Comparison of ENCODE assay signal across 8 cellular contexts in genomic region chr4:118981839-118982381, GRCh38.
DNase-seq lines count a peak whose midpoint lies in the region; ATAC-seq, FAIRE-seq and TF ChIP-seq lines count a peak whose summit lies in the region.

No MANE protein-coding gene starts in this region.

- H3K4me2 ChIP-seq in GM12878 (ENCODE audit: control insufficient read depth, insufficient read depth) (no peak overlapping the region), smooth muscle cell (peak overlapping the region; percentile 27)

- no peak overlapping the region for H3K27ac ChIP-seq in GM12878 (ENCODE audit: control insufficient read depth, insufficient read depth)
- no peak overlapping the region for H3K27ac ChIP-seq in smooth muscle cell (ENCODE audit: low read depth)

- no peak for TF ChIP-seq POLR2A in GM12878 (IDR thresholded peaks at IDR 0.05; ENCODE audit: low read depth, low read length)

- peak; percentile 71 for TF ChIP-seq CTCF in HFF-Myc (IDR thresholded peaks at IDR 0.05; ENCODE audit: low read depth, low read length, missing control alignments)
- peak; percentile 70 to 80 (median 79) for TF ChIP-seq CTCF in GM12878 (IDR thresholded peaks at IDR 0.05 in 2 of 3, conservative IDR thresholded peaks at IDR 0.05 in 1 of 3; ENCODE audit: control insufficient read depth in 2 of 3, extremely low read depth in 1 of 3, insufficient read depth in 1 of 3, low read depth in 3 of 3, low read length in 3 of 3)
- peak; percentile 87 for TF ChIP-seq CTCF in smooth muscle cell (IDR thresholded peaks at IDR 0.05; ENCODE audit: borderline replicate concordance, insufficient read depth, poor library complexity, severe bottlenecking)

- H3K4me3 ChIP-seq in HFF-Myc (replicated peaks; ENCODE audit: low read depth, low read length) (no peak overlapping the region), GM12878 (no peak overlapping the region), smooth muscle cell (no peak overlapping the region)

- 33% methylated on average over 7 of the region's 7 CpGs for WGBS in GM12878 (ENCODE audit: insufficient coverage, insufficient replicate concordance, low lambda C conversion rate, missing lambda C conversion rate)
- 36% methylated on average over 7 of the region's 7 CpGs for WGBS in smooth muscle cell (ENCODE audit: low lambda C conversion rate)

- no peaks in the 10 kb centered on the region for H4K20me1 ChIP-seq in GM12878 (ENCODE audit: control insufficient read depth, insufficient read depth)
- no peaks in the 10 kb centered on the region for H4K20me1 ChIP-seq in smooth muscle cell (ENCODE audit: low read depth)

- intact Hi-C loops in GM12878 (cut with micrococcal nuclease; ENCODE audit: unreplicated experiment), result loop anchor here (1.0 to 5.0 kb wide), 6 partner anchors 57 to 1070 kb away; no protein-coding TSS in a partner anchor

- peak; percentile 97 for FAIRE-seq in GM12878 (lab: Jason Lieb, UNC)

- H3K36me3 ChIP-seq in GM12878 (ENCODE audit: control insufficient read depth in 2 of 2, insufficient read depth in 2 of 2, low read length in 1 of 2), result no peaks in the 10 kb centered on the region
- H3K36me3 ChIP-seq in smooth muscle cell (ENCODE audit: low read depth), result no peaks in the 10 kb centered on the region

- H3K27me3 ChIP-seq in GM12878 (replicated peaks in 1 of 2; ENCODE audit: control insufficient read depth in 2 of 2, insufficient read depth in 2 of 2, low read length in 1 of 2) (no peaks in the 10 kb centered on the region), smooth muscle cell (ENCODE audit: low read depth) (no peaks in the 10 kb centered on the region)

- TF ChIP-seq EP300 in GM12878 (IDR thresholded peaks at IDR 0.05; ENCODE audit: borderline replicate concordance in 1 of 2, control insufficient read depth in 1 of 2, low read depth in 2 of 2, low read length in 2 of 2), result no peak

- peak; percentile 68 for DNase-seq in SIG-M5 treated with dmso at 0.1 percent for 504 hours (lab: John Stamatoyannopoulos, UW; ENCODE audit: unreplicated experiment)
- DNase-seq in SIG-M5 (lab: John Stamatoyannopoulos, UW), result no peak
- peak; percentile 77 for DNase-seq in HFF-Myc (ENCODE audit: extremely low read depth, low read depth)
- DNase-seq in MV-4-11 (lab: John Stamatoyannopoulos, UW), result peak; percentile 38
- DNase-seq in T-helper 1 cell, result peak; percentile 9 to 47 (median 33)
- no peak for DNase-seq in GM12878 (ENCODE audit: low read depth, low spot score)
- peak; percentile 74 for DNase-seq in iPS-NIHi11 (ENCODE audit: low spot score)
- no peak for DNase-seq in smooth muscle cell (lab: John Stamatoyannopoulos, UW; ENCODE audit: unreplicated experiment)

- peak; percentile 94 for ATAC-seq in GM12878

- POLR2A ChIA-PET in GM12878 (lab: Charles Lee), result no interaction called here

- SMC1A ChIA-PET in GM12878 (lab: Charles Lee; ENCODE audit: uncharacterized antibody, unreplicated experiment), result interaction anchor here (1.1 kb wide), 1 partner anchor 14 kb away, joined by 3 read pairs; no protein-coding TSS in a partner anchor

- no peaks in the 10 kb centered on the region for H3F3A ChIP-seq in smooth muscle cell (ENCODE audit: low read depth)

- no peaks in the 10 kb centered on the region for H3K9me3 ChIP-seq in GM12878 (replicated peaks; ENCODE audit: control insufficient read depth, insufficient read depth, low read length)
- H3K9me3 ChIP-seq in smooth muscle cell (replicated peaks; ENCODE audit: low read depth), result no peaks in the 10 kb centered on the region

- RAD21 ChIA-PET in GM12878 (lab: Charles Lee; ENCODE audit: unreplicated experiment), result interaction anchor here (0.8 to 1.3 kb wide), 3 partner anchors 59 to 646 kb away, joined by 3 to 4 read pairs (median 4); no protein-coding TSS in a partner anchor

- TF ChIP-seq RAD21 in GM12878 (IDR thresholded peaks at IDR 0.05; ENCODE audit: insufficient read depth, low read depth, low read length), result peak; percentile 98

- H3K79me2 ChIP-seq in GM12878 (ENCODE audit: control insufficient read depth, insufficient read depth, low read length) (no peaks in the 10 kb centered on the region), smooth muscle cell (ENCODE audit: low read depth) (no peaks in the 10 kb centered on the region)

- no peaks in the 10 kb centered on the region for H3K4me1 ChIP-seq in GM12878 (ENCODE audit: control insufficient read depth, insufficient read depth, low read length)
- no peaks in the 10 kb centered on the region for H3K4me1 ChIP-seq in smooth muscle cell (ENCODE audit: low read depth)

- no TSS peak for BruUV-seq in GM12878 (replicated peaks; lab: Mats Ljungman, UMichigan)

- no peak overlapping the region for H2AFZ ChIP-seq in GM12878 (ENCODE audit: control insufficient read depth, low read depth, low read length)
- no peak overlapping the region for H2AFZ ChIP-seq in smooth muscle cell (ENCODE audit: low read depth)

- no peak overlapping the region for H3K9ac ChIP-seq in GM12878 (ENCODE audit: control insufficient read depth, insufficient read depth, low read length)
- H3K9ac ChIP-seq in smooth muscle cell (ENCODE audit: low read depth), result no peak overlapping the region

- in situ Hi-C loops in GM12878 (cut with MboI), result loop anchor here (5.0 to 10.0 kb wide), 2 partner anchors 310 to 643 kb away; partner anchors contain the start of gene PDE5A

- CTCF ChIA-PET in GM12878 (lab: Yijun Ruan, JAX), result interaction anchor here (0.7 to 4.8 kb wide), 14 partner anchors 8 to 513 kb away, joined by 3 to 24 read pairs (median 4); no protein-coding TSS in a partner anchor

TF ChIP-seq in GM12878, 131 proteins besides CTCF, POLR2A, EP300 and RAD21:
- no peak for TF ChIP-seq STAT1 (conservative IDR thresholded peaks at IDR 0.05)
- no peak for TF ChIP-seq MTA3 (IDR thresholded peaks at IDR 0.05; ENCODE audit: borderline replicate concordance, low read length)
- peak; percentile 70; the same call in 1 of the 2 replicates for TF ChIP-seq SMC3 (IDR thresholded peaks at IDR 0.05; ENCODE audit: borderline replicate concordance, low read length)
- no peak for TF ChIP-seq NR2C2 (IDR thresholded peaks at IDR 0.05; ENCODE audit: borderline replicate concordance, control insufficient read depth, insufficient read length, low read depth)
- TF ChIP-seq RELB (IDR thresholded peaks at IDR 0.05; ENCODE audit: low read depth), result no peak
- no peak for TF ChIP-seq RCOR1 (conservative IDR thresholded peaks at IDR 0.05; ENCODE audit: low read depth, low read length)
- peak; percentile 41; the same call in 1 of the 2 replicates for TF ChIP-seq RUNX3 (IDR thresholded peaks at IDR 0.05; ENCODE audit: low read length)
- TF ChIP-seq TCF12 (IDR thresholded peaks at IDR 0.05; ENCODE audit: low read depth, low read length), result no peak
- TF ChIP-seq NBN (IDR thresholded peaks at IDR 0.05), result no peak

Comparison
In these comparisons a context has a peak if more than half of its experiments do, and no peak if none do; other contexts are left out.
1. DNase-seq: peak in SIG-M5 treated with dmso at 0.1 percent for 504 hours (single experiment), HFF-Myc (single experiment), MV-4-11 (single experiment), T-helper 1 cell (5 of 5) and iPS-NIHi11 (single experiment); none in SIG-M5 (single experiment), GM12878 (single experiment) and smooth muscle cell (single experiment).
2. Peak in every context shown above with its lines, with median percentiles within 50 percentile points of each other: CTCF ChIP-seq.